Comparison of ENCODE assay signal across 15 cellular contexts in genomic region chr5:67842806-67843205, GRCh38.
DNase-seq lines count a peak whose midpoint lies in the region; ATAC-seq, FAIRE-seq and TF ChIP-seq lines count a peak whose summit lies in the region.
"Had no signal": no experiment of that assay in that cellular context is flagged by ENCODE, and none has a peak within 500 bp of the region (broad histone marks: within the 10 kb centered on the region; RNA-seq: fewer than 3 reads in every experiment).

No MANE protein-coding gene starts in this region.

- DNase-seq in AG09319 (ENCODE audit: extremely low read depth, low read depth) (no peak), HPDE6-E6E7 (ENCODE audit: extremely low spot score) (peak; percentile 5), K562 (ENCODE audit: extremely low read depth in 1 of 4, low spot score in 3 of 4) (no peak), iPS DF 19.7 (ENCODE audit: low read depth, low spot score) (peak; percentile 25), T-helper 1 cell (no peak), NCI-H2196 treated with DMSO at 0.1 percent for 48 hours (lab: John Stamatoyannopoulos, UW; ENCODE audit: unreplicated experiment) (no peak), NCI-H2029 (lab: John Stamatoyannopoulos, UW) (no peak), GM13976 (ENCODE audit: low spot score) (no peak)
- DNase-seq: activated naive CD8-positive, alpha-beta T cell treated with anti-CD3 and anti-CD28 coated beads, Interleukin-2, amount 10 ng/mL, durations not matched to agents 7 days and 5 days; GDM1; mucosa of descending colon; NCI-H146 had no signal

- no peak overlapping the region for H3K27ac ChIP-seq in K562 (ENCODE audit: extremely low read depth, low read depth, low read length)
- H3K27ac ChIP-seq: tibial nerve had no signal

- 0% methylated on average over 3 of the region's 3 CpGs for WGBS in K562 (ENCODE audit: insufficient coverage, low coverage, missing lambda C conversion rate)

- no peak for TF ChIP-seq EP300 in K562 (IDR thresholded peaks at IDR 0.05; ENCODE audit: low read length)

- no peak overlapping the region for H3K4me3 ChIP-seq in K562
- H3K4me3 ChIP-seq: mucosa of descending colon, tibial nerve had no signal

- in situ Hi-C loops in K562 (cut with MboI) (no loop called here), GM13976 (cut with MboI; ENCODE audit: low sequenced_read_pairs, unreplicated experiment) (no loop called here)

- TF ChIP-seq POLR2A in K562 (conservative IDR thresholded peaks at IDR 0.05): no peak

- no peaks in the 10 kb centered on the region for H3K4me1 ChIP-seq in K562 (replicated peaks in 1 of 2; ENCODE audit: control insufficient read depth in 2 of 2, insufficient read depth in 2 of 2, low read length in 2 of 2)
- H3K4me1 ChIP-seq: tibial nerve had no signal

- no peaks in the 10 kb centered on the region for H3K27me3 ChIP-seq in K562 (ENCODE audit: control insufficient read depth in 2 of 2, insufficient read depth in 2 of 2, low read length in 2 of 2)
- H3K27me3 ChIP-seq: tibial nerve had no signal

- CTCF ChIA-PET in K562 (lab: Yijun Ruan, JAX; ENCODE audit: low intra/inter-chr PET ratio): interaction anchor here (0.6 kb wide), 1 partner anchor 1035 kb away, joined by 3 read pairs; no protein-coding TSS in a partner anchor

- intact Hi-C loops in K562 (cut with micrococcal nuclease): no loop called here

- no peaks in the 10 kb centered on the region for H4K20me1 ChIP-seq in K562 (replicated peaks; ENCODE audit: control insufficient read depth, insufficient read depth, low read length)

- H3K36me3 ChIP-seq in K562 (ENCODE audit: control insufficient read depth, insufficient read depth, low read length): no peaks in the 10 kb centered on the region
- H3K36me3 ChIP-seq: tibial nerve had no signal

- no peak for TF ChIP-seq RAD21 in K562 (CRISPR knock-in tag; conservative IDR thresholded peaks at IDR 0.05 in 1 of 2, IDR thresholded peaks at IDR 0.05 in 1 of 2)

- no peak overlapping the region for H2AFZ ChIP-seq in K562 (ENCODE audit: low read depth, low read length)

- POLR2A ChIA-PET in K562 (lab: Yijun Ruan, JAX): no interaction called here

- H3K4me2 ChIP-seq in K562 (ENCODE audit: insufficient read depth, low read length): no peak overlapping the region

- H3K79me2 ChIP-seq in K562 (ENCODE audit: control insufficient read depth, insufficient read depth, low read length): no peaks in the 10 kb centered on the region

- TF ChIP-seq CTCF in AG09319 (IDR thresholded peaks at IDR 0.05; ENCODE audit: low read depth, low read length): peak; percentile 10
- TF ChIP-seq CTCF in K562 (IDR thresholded peaks at IDR 0.05 in 2 of 3, conservative IDR thresholded peaks at IDR 0.05 in 1 of 3; ENCODE audit: insufficient read depth in 2 of 3, low read depth in 1 of 3, low read length in 3 of 3): no peak
- no peak for TF ChIP-seq CTCF in GM13976 (IDR thresholded peaks at IDR 0.05; ENCODE audit: borderline replicate concordance, control extremely low read depth, extremely low read depth, insufficient read depth, missing control alignments)

- peak; percentile 6 for FAIRE-seq in K562 (lab: Jason Lieb, UNC)
- FAIRE-seq: HTR-8/SVneo had no signal

- ATAC-seq in K562: no peak
- ATAC-seq: mucosa of descending colon, sciatic nerve had no signal

- no peaks in the 10 kb centered on the region for H3K9me3 ChIP-seq in K562 (replicated peaks; ENCODE audit: control insufficient read depth, insufficient read depth, low read depth, low read length)
- H3K9me3 ChIP-seq: mucosa of descending colon, tibial nerve had no signal

- H3K9ac ChIP-seq in K562 (ENCODE audit: insufficient read depth in 1 of 2, low read depth in 2 of 2, low read length in 2 of 2): no peak overlapping the region

- BruUV-seq in K562 (replicated peaks; lab: Mats Ljungman, UMichigan): no TSS peak

- H3K9me1 ChIP-seq in K562 (ENCODE audit: control insufficient read depth, insufficient read depth, low read length): no peaks in the 10 kb centered on the region

TF ChIP-seq in K562, 482 proteins besides CTCF, POLR2A, EP300 and RAD21 (continues in another document):
- TF ChIP-seq, protein P1, sequence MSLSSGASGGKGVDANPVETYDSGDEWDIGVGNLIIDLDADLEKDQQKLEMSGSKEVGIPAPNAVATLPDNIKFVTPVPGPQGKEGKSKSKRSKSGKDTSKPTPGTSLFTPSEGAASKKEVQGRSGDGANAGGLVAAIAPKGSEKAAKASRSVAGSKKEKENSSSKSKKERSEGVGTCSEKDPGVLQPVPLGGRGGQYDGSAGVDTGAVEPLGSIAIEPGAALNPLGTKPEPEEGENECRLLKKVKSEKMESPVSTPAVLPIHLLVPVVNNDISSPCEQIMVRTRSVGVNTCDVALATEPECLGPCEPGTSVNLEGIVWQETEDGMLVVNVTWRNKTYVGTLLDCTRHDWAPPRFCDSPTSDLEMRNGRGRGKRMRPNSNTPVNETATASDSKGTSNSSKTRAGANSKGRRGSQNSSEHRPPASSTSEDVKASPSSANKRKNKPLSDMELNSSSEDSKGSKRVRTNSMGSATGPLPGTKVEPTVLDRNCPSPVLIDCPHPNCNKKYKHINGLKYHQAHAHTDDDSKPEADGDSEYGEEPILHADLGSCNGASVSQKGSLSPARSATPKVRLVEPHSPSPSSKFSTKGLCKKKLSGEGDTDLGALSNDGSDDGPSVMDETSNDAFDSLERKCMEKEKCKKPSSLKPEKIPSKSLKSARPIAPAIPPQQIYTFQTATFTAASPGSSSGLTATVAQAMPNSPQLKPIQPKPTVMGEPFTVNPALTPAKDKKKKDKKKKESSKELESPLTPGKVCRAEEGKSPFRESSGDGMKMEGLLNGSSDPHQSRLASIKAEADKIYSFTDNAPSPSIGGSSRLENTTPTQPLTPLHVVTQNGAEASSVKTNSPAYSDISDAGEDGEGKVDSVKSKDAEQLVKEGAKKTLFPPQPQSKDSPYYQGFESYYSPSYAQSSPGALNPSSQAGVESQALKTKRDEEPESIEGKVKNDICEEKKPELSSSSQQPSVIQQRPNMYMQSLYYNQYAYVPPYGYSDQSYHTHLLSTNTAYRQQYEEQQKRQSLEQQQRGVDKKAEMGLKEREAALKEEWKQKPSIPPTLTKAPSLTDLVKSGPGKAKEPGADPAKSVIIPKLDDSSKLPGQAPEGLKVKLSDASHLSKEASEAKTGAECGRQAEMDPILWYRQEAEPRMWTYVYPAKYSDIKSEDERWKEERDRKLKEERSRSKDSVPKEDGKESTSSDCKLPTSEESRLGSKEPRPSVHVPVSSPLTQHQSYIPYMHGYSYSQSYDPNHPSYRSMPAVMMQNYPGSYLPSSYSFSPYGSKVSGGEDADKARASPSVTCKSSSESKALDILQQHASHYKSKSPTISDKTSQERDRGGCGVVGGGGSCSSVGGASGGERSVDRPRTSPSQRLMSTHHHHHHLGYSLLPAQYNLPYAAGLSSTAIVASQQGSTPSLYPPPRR (CRISPR knock-in tag; IDR thresholded peaks at IDR 0.05; ENCODE audit: borderline replicate concordance): no peak
- TF ChIP-seq L3MBTL2 (IDR thresholded peaks at IDR 0.05): no peak
- TF ChIP-seq ZNF518B (CRISPR knock-in tag; IDR thresholded peaks at IDR 0.05): no peak
- no peak for TF ChIP-seq ZC3H4 (CRISPR knock-in tag; IDR thresholded peaks at IDR 0.05; ENCODE audit: borderline replicate concordance)
- no peak for TF ChIP-seq ARID1B (IDR thresholded peaks at IDR 0.05)
- TF ChIP-seq ZNF445 (CRISPR knock-in tag; IDR thresholded peaks at IDR 0.05; ENCODE audit: low read depth): no peak
- no peak for TF ChIP-seq NFXL1 (CRISPR knock-in tag; IDR thresholded peaks at IDR 0.05)
- TF ChIP-seq ZFP1 (CRISPR knock-in tag; IDR thresholded peaks at IDR 0.05): no peak
- no peak for TF ChIP-seq MTA1 (IDR thresholded peaks at IDR 0.05; ENCODE audit: borderline replicate concordance)
- TF ChIP-seq ZNF707 (CRISPR knock-in tag; conservative IDR thresholded peaks at IDR 0.05): no peak
- no peak for TF ChIP-seq EGR1 (conservative IDR thresholded peaks at IDR 0.05)
- no peak for TF ChIP-seq MECOM (CRISPR knock-in tag; IDR thresholded peaks at IDR 0.05)
- no peak for TF ChIP-seq SMC3 (conservative IDR thresholded peaks at IDR 0.05; ENCODE audit: insufficient read depth, low read depth, low read length)
- TF ChIP-seq THRAP3 (IDR thresholded peaks at IDR 0.05; ENCODE audit: borderline replicate concordance): no peak
- no peak for TF ChIP-seq TAF9B (IDR thresholded peaks at IDR 0.05; ENCODE audit: partially characterized antibody)
- no peak for TF ChIP-seq KLF13 (tag; IDR thresholded peaks at IDR 0.05; ENCODE audit: borderline replicate concordance, low read depth)
- no peak for TF ChIP-seq OTX1 (CRISPR knock-in tag; IDR thresholded peaks at IDR 0.05)
- TF ChIP-seq ELF2 (CRISPR knock-in tag; IDR thresholded peaks at IDR 0.05): no peak

Comparison
In these comparisons a context has a peak if more than half of its experiments do, and no peak if none do; other contexts are left out.
1. DNase-seq: peak in HPDE6-E6E7 (single experiment) and iPS DF 19.7 (single experiment); none in AG09319 (single experiment), K562 (0 of 4), T-helper 1 cell (0 of 5), NCI-H2196 treated with DMSO at 0.1 percent for 48 hours (single experiment), NCI-H2029 (single experiment) and GM13976 (single experiment).